Comparison of ENCODE assay signal across 10 cellular contexts in genomic region chr1:199545780-199546179, GRCh38.
A peak's percentile ranks its signal among the peaks of the same experiment; 100 is the strongest.
DNase-seq lines count a peak whose midpoint lies in the region; ATAC-seq and TF ChIP-seq lines count a peak whose summit lies in the region.
"Had no signal": no experiment of that assay in that cellular context is flagged by ENCODE, and none has a peak within 500 bp of the region (broad histone marks: within the 10 kb centered on the region; RNA-seq: fewer than 3 reads in every experiment).

No MANE protein-coding gene starts in this region.

- 33% methylated on average over 1 of the region's 1 CpG for WGBS in liver

- POLR2A ChIA-PET in RWPE1 (lab: Yijun Ruan, JAX; ENCODE audit: low non-redundant PET), result no interaction called here

- H3K27me3 ChIP-seq in liver (ENCODE audit: control insufficient read depth in 4 of 4, insufficient read depth in 4 of 4, low read length in 3 of 4) (no peaks in the 10 kb centered on the region), SJCRH30 (no peaks in the 10 kb centered on the region)
- H3K27me3 ChIP-seq: neutrophil had no signal

- no peaks in the 10 kb centered on the region for H3K27me3 Mint-ChIP-seq in activated T-helper 17 cell treated with anti-CD3 and anti-CD28 coated beads, Interleukin-2, amount 50 U/mL, for 72 hours

- H3K9me3 ChIP-seq in liver (ENCODE audit: control insufficient read depth in 4 of 4, low read length in 3 of 4) (no peaks in the 10 kb centered on the region), SJCRH30 (replicated peaks) (no peaks in the 10 kb centered on the region)
- H3K9me3 ChIP-seq: neutrophil had no signal

- no peak overlapping the region for H3K9ac ChIP-seq in liver (ENCODE audit: low read depth in 1 of 2, low read length in 2 of 2)

- TF ChIP-seq CTCF in RWPE1 (conservative IDR thresholded peaks at IDR 0.05; ENCODE audit: low read depth) (no peak), liver (IDR thresholded peaks at IDR 0.05; ENCODE audit: low read depth, low read length, missing input control) (no peak), omental fat pad (IDR thresholded peaks at IDR 0.05) (no peak)

- H3K27ac ChIP-seq in RWPE1 (no peak overlapping the region), liver (ENCODE audit: low read depth in 1 of 2, low read length in 2 of 2) (no peak overlapping the region), SJCRH30 (no peak overlapping the region)
- H3K27ac ChIP-seq: neutrophil had no signal

- H3K4me3 Mint-ChIP-seq in activated T-helper 17 cell treated with anti-CD3 and anti-CD28 coated beads, Interleukin-2, amount 50 U/mL, for 72 hours, result no peak overlapping the region
- H3K4me3 Mint-ChIP-seq: T-helper 1 cell treated with Interleukin-12 subunit alpha and Interleukin-12 subunit beta and Interleukin-4 antibody, amounts not matched to agents 30 μg/mL and 1 μg/mL, for 36 hours had no signal

- DNase-seq in RWPE1 (ENCODE audit: low spot score) (peak; percentile 25), omental fat pad (ENCODE audit: low spot score) (no peak), SJCRH30 (no peak), NCI-H524 (lab: John Stamatoyannopoulos, UW) (no peak)

- TF ChIP-seq RAD21 in liver (IDR thresholded peaks at IDR 0.05), result peak; percentile 42 to 69

- H3K4me1 ChIP-seq in liver (ENCODE audit: control insufficient read depth in 4 of 4, insufficient read depth in 4 of 4, low read length in 3 of 4) (no peaks in the 10 kb centered on the region), SJCRH30 (no peaks in the 10 kb centered on the region)

- H3K36me3 ChIP-seq in liver (ENCODE audit: control insufficient read depth in 4 of 4, insufficient read depth in 3 of 4, low read depth in 1 of 4, low read length in 3 of 4), result no peaks in the 10 kb centered on the region
- no peaks in the 10 kb centered on the region for H3K36me3 ChIP-seq in SJCRH30
- H3K36me3 ChIP-seq: neutrophil had no signal

- no peaks in the 10 kb centered on the region for H3K36me3 Mint-ChIP-seq in activated T-helper 17 cell treated with anti-CD3 and anti-CD28 coated beads, Interleukin-2, amount 50 U/mL, for 72 hours (ENCODE audit: low read depth)

- CTCF ChIA-PET in RWPE1 (lab: Yijun Ruan, JAX), result no interaction called here

- H3K4me1 Mint-ChIP-seq in activated T-helper 17 cell treated with anti-CD3 and anti-CD28 coated beads, Interleukin-2, amount 50 U/mL, for 72 hours, result no peaks in the 10 kb centered on the region

- H3K27ac Mint-ChIP-seq in activated T-helper 17 cell treated with anti-CD3 and anti-CD28 coated beads, Interleukin-2, amount 50 U/mL, for 72 hours, result no peak overlapping the region
- H3K27ac Mint-ChIP-seq: T-helper 1 cell treated with Interleukin-12 subunit alpha and Interleukin-12 subunit beta and Interleukin-4 antibody, amounts not matched to agents 30 μg/mL and 1 μg/mL, for 36 hours had no signal

- ATAC-seq in GM18867 (IDR thresholded peaks at IDR 0.05; ENCODE audit: unreplicated experiment), result peak; percentile 67
- ATAC-seq in HG02981 (IDR thresholded peaks at IDR 0.05; ENCODE audit: unreplicated experiment), result peak; percentile 30
- no peak for ATAC-seq in omental fat pad (ENCODE audit: low FRiP score)
- no peak for ATAC-seq in activated T-helper 17 cell treated with anti-CD3 and anti-CD28 coated beads, Interleukin-2, amount 50 U/mL, for 72 hours (replicated peaks)

- H3K4me3 ChIP-seq in liver (ENCODE audit: low read depth in 1 of 3, low read length in 3 of 3) (no peak overlapping the region), SJCRH30 (no peak overlapping the region)

- H3K9me3 Mint-ChIP-seq in activated T-helper 17 cell treated with anti-CD3 and anti-CD28 coated beads, Interleukin-2, amount 50 U/mL, for 72 hours, result peaks cover 4% of the 10 kb centered on the region
- H3K9me3 Mint-ChIP-seq: T-helper 1 cell treated with Interleukin-12 subunit alpha and Interleukin-12 subunit beta and Interleukin-4 antibody, amounts not matched to agents 30 μg/mL and 1 μg/mL, for 36 hours had no signal

TF ChIP-seq in liver, 16 proteins besides CTCF, POLR2A, EP300 and RAD21:
- TF ChIP-seq JUND (IDR thresholded peaks at IDR 0.05) (no peak), HNF4A (conservative IDR thresholded peaks at IDR 0.05) (no peak), TAF1 (conservative IDR thresholded peaks at IDR 0.05) (no peak), YY1 (IDR thresholded peaks at IDR 0.05) (no peak), FOXA2 (IDR thresholded peaks at IDR 0.05) (no peak), HNF4G (IDR thresholded peaks at IDR 0.05) (no peak), NR2F2 (IDR thresholded peaks at IDR 0.05) (no peak), SP1 (IDR thresholded peaks at IDR 0.05) (no peak), GABPA (IDR thresholded peaks at IDR 0.05 in 1 of 2, conservative IDR thresholded peaks at IDR 0.05 in 1 of 2) (no peak), REST (IDR thresholded peaks at IDR 0.05) (no peak)
- TF ChIP-seq, protein P1, sequence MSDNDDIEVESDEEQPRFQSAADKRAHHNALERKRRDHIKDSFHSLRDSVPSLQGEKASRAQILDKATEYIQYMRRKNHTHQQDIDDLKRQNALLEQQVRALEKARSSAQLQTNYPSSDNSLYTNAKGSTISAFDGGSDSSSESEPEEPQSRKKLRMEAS (IDR thresholded peaks at IDR 0.05), result no peak
- TF ChIP-seq, protein P2, sequence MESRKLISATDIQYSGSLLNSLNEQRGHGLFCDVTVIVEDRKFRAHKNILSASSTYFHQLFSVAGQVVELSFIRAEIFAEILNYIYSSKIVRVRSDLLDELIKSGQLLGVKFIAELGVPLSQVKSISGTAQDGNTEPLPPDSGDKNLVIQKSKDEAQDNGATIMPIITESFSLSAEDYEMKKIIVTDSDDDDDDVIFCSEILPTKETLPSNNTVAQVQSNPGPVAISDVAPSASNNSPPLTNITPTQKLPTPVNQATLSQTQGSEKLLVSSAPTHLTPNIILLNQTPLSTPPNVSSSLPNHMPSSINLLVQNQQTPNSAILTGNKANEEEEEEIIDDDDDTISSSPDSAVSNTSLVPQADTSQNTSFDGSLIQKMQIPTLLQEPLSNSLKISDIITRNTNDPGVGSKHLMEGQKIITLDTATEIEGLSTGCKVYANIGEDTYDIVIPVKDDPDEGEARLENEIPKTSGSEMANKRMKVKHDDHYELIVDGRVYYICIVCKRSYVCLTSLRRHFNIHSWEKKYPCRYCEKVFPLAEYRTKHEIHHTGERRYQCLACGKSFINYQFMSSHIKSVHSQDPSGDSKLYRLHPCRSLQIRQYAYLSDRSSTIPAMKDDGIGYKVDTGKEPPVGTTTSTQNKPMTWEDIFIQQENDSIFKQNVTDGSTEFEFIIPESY (IDR thresholded peaks at IDR 0.05), result no peak

Comparison
In these comparisons a context has a peak if more than half of its experiments do, and no peak if none do; other contexts are left out.
1. ATAC-seq: peak in GM18867 (single experiment) and HG02981 (single experiment); none in omental fat pad (single experiment) and activated T-helper 17 cell treated with anti-CD3 and anti-CD28 coated beads, Interleukin-2, amount 50 U/mL, for 72 hours (single experiment).